ENCODE assay signal across 1 cellular context in the genomic region with DNA sequence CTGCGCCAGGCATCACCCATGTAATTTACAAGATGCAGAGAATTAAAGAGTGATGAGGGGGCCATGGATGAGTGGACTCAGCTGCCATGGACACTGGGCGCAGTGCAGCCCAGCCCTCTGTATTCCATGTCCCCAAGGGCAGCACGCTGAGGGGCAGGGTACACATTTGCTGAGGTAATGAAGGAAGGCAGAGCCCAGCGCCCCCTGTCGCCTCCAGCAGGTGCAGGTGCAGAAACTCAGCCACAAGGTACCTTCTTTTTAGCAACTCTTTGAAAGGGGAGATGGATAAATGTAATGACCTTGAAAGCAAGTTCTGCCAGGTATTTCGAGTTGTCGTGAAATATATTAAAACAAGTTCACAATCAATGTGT.
TF ChIP-seq lines count a peak whose summit lies in the region.

No MANE protein-coding gene starts in this region.

TF ChIP-seq in H1, 55 proteins besides CTCF, POLR2A, EP300 and RAD21:
- TF ChIP-seq YY1 (IDR thresholded peaks at IDR 0.05; ENCODE audit: low read depth, low read length): peak; percentile 49; the same call in 1 of the 2 replicates
- TF ChIP-seq SP2 (IDR thresholded peaks at IDR 0.05; ENCODE audit: low read length): no peak
